In genomic region chr2:191463790-191464189, GRCh38 we compare ENCODE assay signal across 15 cellular contexts.
DNase-seq lines count a peak whose midpoint lies in the region; TF ChIP-seq lines count a peak whose summit lies in the region.
"Had no signal": no experiment of that assay in that cellular context is flagged by ENCODE, and none has a peak within 500 bp of the region (broad histone marks: within the 10 kb centered on the region; RNA-seq: fewer than 3 reads in every experiment).

No MANE protein-coding gene starts in this region.

- H3K27ac Mint-ChIP-seq in progenitor cell of endocrine pancreas = peak overlapping the region; percentile 60
- H3K27ac Mint-ChIP-seq: CD4-positive, alpha-beta memory T cell; H9 had no signal

- intact Hi-C loops in tibial artery (cut with DNase I; ENCODE audit: low total_unique reads) = no loop called here

- H3K4me3 Mint-ChIP-seq in progenitor cell of endocrine pancreas (ENCODE audit: low read depth) = no peak overlapping the region
- H3K4me3 Mint-ChIP-seq: CD4-positive, alpha-beta memory T cell; H9 had no signal

- H3K36me3 ChIP-seq in tibial artery = no peaks in the 10 kb centered on the region

- H3K27me3 ChIP-seq in tibial artery = no peaks in the 10 kb centered on the region

- no peak for TF ChIP-seq CTCF in 22Rv1 (IDR thresholded peaks at IDR 0.05)
- no peak for TF ChIP-seq CTCF in VCaP (conservative IDR thresholded peaks at IDR 0.05)
- no peak for TF ChIP-seq CTCF in fibroblast of the aortic adventitia (IDR thresholded peaks at IDR 0.05; ENCODE audit: insufficient read depth, low read length)
- TF ChIP-seq CTCF in progenitor cell of endocrine pancreas (IDR thresholded peaks at IDR 0.05; ENCODE audit: unreplicated experiment) = no peak
- TF ChIP-seq CTCF in tibial artery (IDR thresholded peaks at IDR 0.05) = no peak

- H3K9me3 ChIP-seq in tibial artery = peaks cover 0 to 5% (median 0%) of the 10 kb centered on the region in 3 donors

- H3K4me3 ChIP-seq in fibroblast of the aortic adventitia (ENCODE audit: low read depth, low read length) = no peak overlapping the region
- H3K4me3 ChIP-seq in tibial artery = no peak overlapping the region
- H3K4me3 ChIP-seq: A549, GM12878 had no signal

- peaks cover 31% of the 10 kb centered on the region for H3K4me1 Mint-ChIP-seq in progenitor cell of endocrine pancreas (ENCODE audit: low read depth)
- H3K4me1 Mint-ChIP-seq: CD4-positive, alpha-beta memory T cell had no signal

- H3K36me3 Mint-ChIP-seq in progenitor cell of endocrine pancreas (ENCODE audit: insufficient read depth) = peaks cover 1% of the 10 kb centered on the region

- H3K27ac ChIP-seq in 22Rv1 = peak overlapping the region; percentile 80; the same call in 1 of the 2 replicates
- H3K27ac ChIP-seq in VCaP = peak overlapping the region; percentile 81
- no peak overlapping the region for H3K27ac ChIP-seq in tibial artery
- H3K27ac ChIP-seq: A549, C4-2B had no signal

- peaks cover 7% of the 10 kb centered on the region for H3K9me3 Mint-ChIP-seq in progenitor cell of endocrine pancreas (ENCODE audit: low read depth)

- peaks cover 0 to 14% (median 6%) of the 10 kb centered on the region in 4 donors for H3K4me1 ChIP-seq in tibial artery
- H3K4me1 ChIP-seq: A549 had no signal

- DNase-seq in fibroblast of the aortic adventitia (ENCODE audit: low read depth) (peak; percentile 43), progenitor cell of endocrine pancreas (ENCODE audit: low spot score, unreplicated experiment) (no peak), DMS53 (lab: John Stamatoyannopoulos, UW) (no peak), tibial artery (no peak), amniotic stem cell (lab: John Stamatoyannopoulos, UW) (no peak)
- DNase-seq: AML-193; CD4-positive, alpha-beta memory T cell; DND-41; EL; H9 had no signal

- no peaks in the 10 kb centered on the region for H3K27me3 Mint-ChIP-seq in progenitor cell of endocrine pancreas

Comparison
In these comparisons a context has a peak if more than half of its experiments do, and no peak if none do; other contexts are left out.
1. H3K27ac ChIP-seq: peak in 22Rv1 (single experiment) and VCaP (single experiment); none in tibial artery (0 of 2).